ENCODE assay signal across 12 cellular contexts in the genomic region with DNA sequence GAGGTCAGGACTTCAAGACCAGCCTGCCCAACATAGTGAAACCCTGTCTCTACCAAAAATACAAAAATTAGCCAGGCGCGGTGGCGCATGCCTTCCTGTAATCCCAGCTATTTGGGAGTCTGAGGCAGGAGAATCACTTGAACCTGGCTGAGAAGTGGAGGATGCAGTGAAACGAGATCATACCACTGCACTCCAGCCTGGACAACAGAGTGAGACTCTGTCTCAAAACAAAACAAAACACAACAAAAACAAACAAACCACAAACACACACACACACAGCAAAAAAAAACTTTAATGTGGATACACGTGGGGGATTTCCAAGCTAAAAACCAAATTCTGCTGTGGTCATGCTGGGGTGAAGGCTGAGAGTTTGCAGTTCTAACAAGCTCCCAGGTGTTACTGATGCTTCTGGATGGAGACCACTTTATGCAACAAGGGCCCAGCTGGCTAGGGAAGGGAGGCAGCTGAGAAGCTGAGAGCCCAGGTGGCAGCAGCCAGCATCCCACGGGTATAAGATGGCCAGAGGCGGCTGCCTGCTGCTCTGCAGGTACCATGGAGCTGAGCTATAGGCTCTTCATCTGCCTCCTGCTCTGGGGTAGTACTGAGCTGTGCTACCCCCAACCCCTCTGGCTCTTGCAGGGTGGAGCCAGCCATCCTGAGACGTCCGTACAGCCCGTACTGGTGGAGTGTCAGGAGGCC. TPM values are rescaled to one million over a fixed set of nuclear protein-coding genes. Genes with fewer than 3 reads are reported as not detected.
DNase-seq lines count a peak whose midpoint lies in the region; ATAC-seq and TF ChIP-seq lines count a peak whose summit lies in the region.
"Had no signal": no experiment of that assay in that cellular context is flagged by ENCODE, and none has a peak within 500 bp of the region (broad histone marks: within the 10 kb centered on the region; RNA-seq: fewer than 3 reads in every experiment).

A gene (plus strand): TSS at position 538 of the 699 bp plus-strand sequence. CDS start 15 bp downstream, at position 553.

- TF ChIP-seq CTCF in neural crest cell (conservative IDR thresholded peaks at IDR 0.05), result no peak

- H3K4me3 Mint-ChIP-seq in T-helper 2 cell treated with Interferon-gamma antibody and Interleukin-4, amounts not matched to agents 5 μg/mL and 100 μg/mL, for 36 hours, result no peak within 1 kb of the TSS
- no peak within 1 kb of the TSS for H3K4me3 Mint-ChIP-seq in neural crest cell
- H3K4me3 Mint-ChIP-seq: IgD-negative memory B cell had no signal

- ATAC-seq in GM18858 (IDR thresholded peaks at IDR 0.05; ENCODE audit: unreplicated experiment), result peak; percentile 77
- peak; percentile 77 for ATAC-seq in HG02852 (IDR thresholded peaks at IDR 0.05; ENCODE audit: unreplicated experiment)
- ATAC-seq in GM19324 (IDR thresholded peaks at IDR 0.05; ENCODE audit: low FRiP score, unreplicated experiment), result no peak
- ATAC-seq: naive thymus-derived CD4-positive, alpha-beta T cell had no signal

- H3K9me3 Mint-ChIP-seq in T-helper 2 cell treated with Interferon-gamma antibody and Interleukin-4, amounts not matched to agents 5 μg/mL and 100 μg/mL, for 36 hours, result no peaks in the 10 kb centered on the region
- no peaks in the 10 kb centered on the region for H3K9me3 Mint-ChIP-seq in neural crest cell
- H3K9me3 Mint-ChIP-seq: naive thymus-derived CD4-positive, alpha-beta T cell had no signal

- H3K36me3 Mint-ChIP-seq in T-helper 2 cell treated with Interferon-gamma antibody and Interleukin-4, amounts not matched to agents 5 μg/mL and 100 μg/mL, for 36 hours (ENCODE audit: low read depth), result no peaks in the 10 kb centered on the region
- H3K36me3 Mint-ChIP-seq in neural crest cell (ENCODE audit: low read depth), result no peaks in the 10 kb centered on the region
- H3K36me3 Mint-ChIP-seq: IgD-negative memory B cell; naive thymus-derived CD4-positive, alpha-beta T cell had no signal

- H3K27ac Mint-ChIP-seq in T-helper 2 cell treated with Interferon-gamma antibody and Interleukin-4, amounts not matched to agents 5 μg/mL and 100 μg/mL, for 36 hours, result peak within 1 kb of the TSS; percentile 19
- H3K27ac Mint-ChIP-seq in neural crest cell (ENCODE audit: unreplicated experiment), result peak within 1 kb of the TSS; percentile 67

- no peak within 1 kb of the TSS for H3K27ac ChIP-seq in caudate nucleus (ENCODE audit: low read depth, low read length)
- H3K27ac ChIP-seq: SK-N-MC had no signal

- no peak for DNase-seq in T-helper 2 cell treated with Interferon-gamma antibody and Interleukin-4, amounts not matched to agents 5 μg/mL and 100 μg/mL, for 36 hours (ENCODE audit: low spot score)
- no peak for DNase-seq in neural crest cell (ENCODE audit: low read depth, low spot score)
- DNase-seq in caudate nucleus (lab: John Stamatoyannopoulos, UW), result no peak
- DNase-seq in activated gamma-delta T cell treated with Interleukin-2 at 50 U/mL for 16 hours, result no peak
- DNase-seq in HuH-7 (ENCODE audit: low spot score), result no peak
- DNase-seq: activated naive CD4-positive, alpha-beta T cell treated with Interleukin-2 at 50 U/mL for 16 hours; naive thymus-derived CD4-positive, alpha-beta T cell had no signal

- peaks cover 11% of the 10 kb centered on the region for H3K27me3 Mint-ChIP-seq in T-helper 2 cell treated with Interferon-gamma antibody and Interleukin-4, amounts not matched to agents 5 μg/mL and 100 μg/mL, for 36 hours (ENCODE audit: low read depth)
- peaks cover 16% of the 10 kb centered on the region for H3K27me3 Mint-ChIP-seq in neural crest cell (ENCODE audit: low read depth)

- H3K4me1 Mint-ChIP-seq in T-helper 2 cell treated with Interferon-gamma antibody and Interleukin-4, amounts not matched to agents 5 μg/mL and 100 μg/mL, for 36 hours (ENCODE audit: low read depth), result peaks cover 10% of the 10 kb centered on the region
- peaks cover 4% of the 10 kb centered on the region for H3K4me1 Mint-ChIP-seq in neural crest cell

RNA-seq across cellular contexts. Expression of the gene that starts here (rescaled TPM):
- total RNA-seq in neural crest cell, result 0.49 TPM in 1 of 2 replicates, not detected in the other
